ENCODE assay signal across 18 cellular contexts in genomic region chr21:46545911-46546310, GRCh38. TPM values are rescaled to one million over a fixed set of nuclear protein-coding genes. Genes with fewer than 3 reads are reported as not detected.
A peak's percentile ranks its signal among the peaks of the same experiment; 100 is the strongest.
DNase-seq lines count a peak whose midpoint lies in the region; ATAC-seq and TF ChIP-seq lines count a peak whose summit lies in the region.
"Had no signal": no experiment of that assay in that cellular context is flagged by ENCODE, and none has a peak within 500 bp of the region (broad histone marks: within the 10 kb centered on the region; RNA-seq: fewer than 3 reads in every experiment).

No MANE protein-coding gene starts in this region.

- WGBS in mesendoderm (ENCODE audit: extremely low coverage, insufficient coverage, low lambda C conversion rate), result no CpG with 5 or more reads among the region's 8 CpGs

- H2BK5ac ChIP-seq in mesendoderm (ENCODE audit: low read length), result no peak overlapping the region

- no peaks in the 10 kb centered on the region for H3K36me3 Mint-ChIP-seq in natural killer cell
- peaks cover 13% of the 10 kb centered on the region for H3K36me3 Mint-ChIP-seq in natural killer cell treated with Interleukin-12 subunit alpha and Interleukin-12 subunit beta and Interleukin-15 and Interleukin-18, amount 100 ng/mL, for 72 hours
- H3K36me3 Mint-ChIP-seq in naive thymus-derived CD4-positive, alpha-beta T cell, result peaks cover 25 to 75% (median 50%) of the 10 kb centered on the region in 5 donors

- intact Hi-C loops in natural killer cell (cut with micrococcal nuclease), result no loop called here
- intact Hi-C loops in naive thymus-derived CD4-positive, alpha-beta T cell (cut with micrococcal nuclease), result no loop called here

- no peak overlapping the region for H4K5ac ChIP-seq in mesendoderm (ENCODE audit: low read length)

- H2AK5ac ChIP-seq in mesendoderm (ENCODE audit: low read length), result no peak overlapping the region

- CTCF ChIA-PET in naive thymus-derived CD4-positive, alpha-beta T cell (lab: Charles Lee), result no interaction called here

- no peaks in the 10 kb centered on the region for H3K79me1 ChIP-seq in mesendoderm (ENCODE audit: low read length)

- no peak overlapping the region for H3K4me3 Mint-ChIP-seq in natural killer cell
- H3K4me3 Mint-ChIP-seq in natural killer cell treated with Interleukin-12 subunit alpha and Interleukin-12 subunit beta and Interleukin-15 and Interleukin-18, amount 100 ng/mL, for 72 hours, result no peak overlapping the region
- peak overlapping the region in 1 of 10 donors; percentile 39 for H3K4me3 Mint-ChIP-seq in naive thymus-derived CD4-positive, alpha-beta T cell
- H3K4me3 Mint-ChIP-seq: CD8-positive, alpha-beta memory T cell had no signal

- POLR2A ChIA-PET in naive thymus-derived CD4-positive, alpha-beta T cell (lab: Charles Lee), result interaction anchor here (8.6 kb wide), 1 partner anchor 90 kb away, joined by 226 read pairs; the partner anchor contains the start of gene PRMT2

- H3K36me3 ChIP-seq in naive thymus-derived CD4-positive, alpha-beta T cell (ENCODE audit: control insufficient read depth in 2 of 3, insufficient read depth in 3 of 3, low read length in 3 of 3), result peaks cover 0 to 39% (median 14%) of the 10 kb centered on the region in 3 experiments
- H3K36me3 ChIP-seq in mesendoderm (ENCODE audit: control insufficient read depth, insufficient read depth, low read length), result peaks cover 9% of the 10 kb centered on the region

- no peak overlapping the region for H3K56ac ChIP-seq in mesendoderm (ENCODE audit: low read length)

- H3K27ac ChIP-seq in naive thymus-derived CD4-positive, alpha-beta T cell (ENCODE audit: low read depth, low read length), result no peak overlapping the region
- no peak overlapping the region for H3K27ac ChIP-seq in mesendoderm (ENCODE audit: low read depth, low read length)
- H3K27ac ChIP-seq: C4-2B had no signal

- H3K4me3 ChIP-seq in naive thymus-derived CD4-positive, alpha-beta T cell (ENCODE audit: low read length), result no peak overlapping the region
- H3K4me3 ChIP-seq in mesendoderm (ENCODE audit: low read length), result no peak overlapping the region
- H3K4me3 ChIP-seq: HAP-1 had no signal

- H3K9ac ChIP-seq in mesendoderm (ENCODE audit: low read length), result no peak overlapping the region

- H3K27ac Mint-ChIP-seq in natural killer cell, result no peak overlapping the region
- no peak overlapping the region for H3K27ac Mint-ChIP-seq in natural killer cell treated with Interleukin-12 subunit alpha and Interleukin-12 subunit beta and Interleukin-15 and Interleukin-18, amount 100 ng/mL, for 72 hours
- peak overlapping the region in 5 of 9 donors; percentile 57 to 100 (median 87) for H3K27ac Mint-ChIP-seq in naive thymus-derived CD4-positive, alpha-beta T cell

- ATAC-seq in natural killer cell, result no peak
- ATAC-seq in natural killer cell treated with Interleukin-12 subunit alpha and Interleukin-12 subunit beta and Interleukin-15 and Interleukin-18, amount 100 ng/mL, for 72 hours, result no peak
- peak; percentile 5 for ATAC-seq in esophagus mucosa
- ATAC-seq in naive thymus-derived CD4-positive, alpha-beta T cell, result no peak
- no peak for ATAC-seq in HG03457 (IDR thresholded peaks at IDR 0.05; ENCODE audit: unreplicated experiment)
- no peak for ATAC-seq in HG03045 (IDR thresholded peaks at IDR 0.05; ENCODE audit: unreplicated experiment)
- ATAC-seq: HepG2 had no signal

- no peaks in the 10 kb centered on the region for H3K27me3 Mint-ChIP-seq in natural killer cell (ENCODE audit: low read depth in 2 of 2)
- H3K27me3 Mint-ChIP-seq in natural killer cell treated with Interleukin-12 subunit alpha and Interleukin-12 subunit beta and Interleukin-15 and Interleukin-18, amount 100 ng/mL, for 72 hours, result no peaks in the 10 kb centered on the region
- no peaks in the 10 kb centered on the region for H3K27me3 Mint-ChIP-seq in naive thymus-derived CD4-positive, alpha-beta T cell
- H3K27me3 Mint-ChIP-seq: CD8-positive, alpha-beta memory T cell had no signal

- H3K9me3 ChIP-seq in naive thymus-derived CD4-positive, alpha-beta T cell (ENCODE audit: control insufficient read depth in 2 of 3, low read length in 3 of 3), result no peaks in the 10 kb centered on the region
- H3K9me3 ChIP-seq: BE2C, Caco-2, HAP-1 had no signal

- H3K4me2 ChIP-seq in mesendoderm (ENCODE audit: low read length), result no peak overlapping the region

- peaks cover 30 to 72% of the 10 kb centered on the region in 2 donors for H3K4me1 ChIP-seq in naive thymus-derived CD4-positive, alpha-beta T cell (ENCODE audit: control insufficient read depth in 2 of 2, insufficient read depth in 2 of 2, low read length in 2 of 2)
- no peaks in the 10 kb centered on the region for H3K4me1 ChIP-seq in mesendoderm (ENCODE audit: control insufficient read depth, low read depth, low read length)
- H3K4me1 ChIP-seq: BE2C, Caco-2, HAP-1 had no signal

- H3K4me1 Mint-ChIP-seq in natural killer cell, result peaks cover 10 to 64% of the 10 kb centered on the region in 2 donors
- peaks cover 15% of the 10 kb centered on the region in 2 donors for H3K4me1 Mint-ChIP-seq in natural killer cell treated with Interleukin-12 subunit alpha and Interleukin-12 subunit beta and Interleukin-15 and Interleukin-18, amount 100 ng/mL, for 72 hours (ENCODE audit: low read depth in 2 of 2)
- H3K4me1 Mint-ChIP-seq in naive thymus-derived CD4-positive, alpha-beta T cell, result peaks cover 36 to 92% (median 82%) of the 10 kb centered on the region in 7 donors

- no peaks in the 10 kb centered on the region for H3K9me3 Mint-ChIP-seq in natural killer cell
- no peaks in the 10 kb centered on the region for H3K9me3 Mint-ChIP-seq in natural killer cell treated with Interleukin-12 subunit alpha and Interleukin-12 subunit beta and Interleukin-15 and Interleukin-18, amount 100 ng/mL, for 72 hours
- H3K9me3 Mint-ChIP-seq in naive thymus-derived CD4-positive, alpha-beta T cell, result peaks cover 0 to 5% (median 0%) of the 10 kb centered on the region in 11 donors
- H3K9me3 Mint-ChIP-seq: CD8-positive, alpha-beta memory T cell had no signal

- H3K18ac ChIP-seq in mesendoderm (ENCODE audit: low read length), result no peak overlapping the region

- no peak overlapping the region for H3K23ac ChIP-seq in mesendoderm (ENCODE audit: low read length)

- no peaks in the 10 kb centered on the region for H3K79me2 ChIP-seq in mesendoderm (ENCODE audit: control insufficient read depth, insufficient read depth, low read length)

- no peak overlapping the region for H2BK15ac ChIP-seq in mesendoderm (replicated peaks; ENCODE audit: low read depth)

- DNase-seq in natural killer cell (peak; percentile 1), AG08396 (ENCODE audit: low spot score) (no peak), mesendoderm (no peak)
- DNase-seq in natural killer cell treated with Interleukin-12 subunit alpha and Interleukin-12 subunit beta and Interleukin-15 and Interleukin-18, amount 100 ng/mL, for 72 hours (ENCODE audit: low spot score), result no peak
- no peak for DNase-seq in naive thymus-derived CD4-positive, alpha-beta T cell
- DNase-seq: ACHN; BE2C; Caco-2; CD8-positive, alpha-beta memory T cell; GF-D8; GOT3 had no signal

- no peak overlapping the region for H2BK120ac ChIP-seq in mesendoderm (ENCODE audit: low read depth, low read length)

- no peak overlapping the region for H3K4ac ChIP-seq in mesendoderm (ENCODE audit: low read depth, low read length)

- no peak for TF ChIP-seq CTCF in natural killer cell (IDR thresholded peaks at IDR 0.05)

- no peaks in the 10 kb centered on the region for H3K27me3 ChIP-seq in naive thymus-derived CD4-positive, alpha-beta T cell (ENCODE audit: control insufficient read depth in 2 of 2, insufficient read depth in 2 of 2, low read length in 2 of 2)
- no peaks in the 10 kb centered on the region for H3K27me3 ChIP-seq in mesendoderm (ENCODE audit: insufficient read depth, low read length, poor library complexity)
- H3K27me3 ChIP-seq: BE2C had no signal

- H4K8ac ChIP-seq in mesendoderm (ENCODE audit: low read depth, low read length), result no peak overlapping the region

RNA-seq across cellular contexts. Expression of gene S100B, which starts 59.0 kb away (rescaled TPM):
- total RNA-seq in natural killer cell (10 to 100 TPM in 1 of 3 donors, 1 to 10 TPM in 1, not detected in 1; 4.0 to 58.9 TPM), esophagus mucosa (0.64 TPM)
- total RNA-seq in natural killer cell treated with Interleukin-12 subunit alpha and Interleukin-12 subunit beta and Interleukin-15 and Interleukin-18, amount 100 ng/mL, for 72 hours, result not detected
- total RNA-seq in naive thymus-derived CD4-positive, alpha-beta T cell, result 1 to 10 TPM in 1 of 5 experiments, under 1 TPM in 4; 0.27 to 2.3 (median 0.95) TPM
- 1 to 10 TPM; 1.1 to 7.0 TPM for polyA plus RNA-seq in naive thymus-derived CD4-positive, alpha-beta T cell
- 0.35 TPM for polyA plus RNA-seq in mesendoderm (2013, experiment 1 of 2)
- polyA plus RNA-seq in mesendoderm (2013, experiment 2 of 2), result 0.18 TPM
- total RNA-seq: A172, Caco-2, HepG2 had no signal
- polyA plus RNA-seq: HepG2 had no signal

Comparison
In these comparisons a context has a peak if more than half of its experiments do, and no peak if none do; other contexts are left out.
1. H3K27ac Mint-ChIP-seq: peak in naive thymus-derived CD4-positive, alpha-beta T cell (5 of 9); none in natural killer cell (0 of 2) and natural killer cell treated with Interleukin-12 subunit alpha and Interleukin-12 subunit beta and Interleukin-15 and Interleukin-18, amount 100 ng/mL, for 72 hours (0 of 2).